2 cellular contexts compared by ENCODE assay signal in the genomic region with DNA sequence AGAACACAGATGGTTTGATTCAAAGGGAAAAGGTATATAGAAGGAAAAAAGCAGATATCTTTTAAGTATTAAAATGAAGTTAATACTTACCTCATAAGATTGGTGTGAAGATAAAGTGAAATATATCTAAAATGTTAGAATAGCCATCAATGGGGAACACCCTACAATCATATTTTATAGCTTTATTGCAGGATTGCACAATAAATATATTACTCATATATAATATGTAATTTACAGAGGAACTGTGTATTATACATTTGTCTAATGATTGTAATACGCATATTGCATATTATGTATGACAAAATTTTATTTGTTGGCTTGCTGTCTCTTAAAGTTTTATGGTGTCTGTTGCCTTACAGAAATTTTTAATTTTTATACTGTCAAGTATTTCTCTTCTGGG.
TF ChIP-seq lines count a peak whose summit lies in the region.

No MANE protein-coding gene starts in this region.

TF ChIP-seq in IMR-90, 13 proteins besides CTCF, POLR2A, EP300 and RAD21:
- TF ChIP-seq CEBPB (IDR thresholded peaks at IDR 0.05; ENCODE audit: low read depth, low read length): peak; percentile 28; the same call in 1 of the 2 replicates
- TF ChIP-seq RCOR1 (IDR thresholded peaks at IDR 0.05; ENCODE audit: insufficient replicate concordance, low read length): no peak
- no peak for TF ChIP-seq MAFK (IDR thresholded peaks at IDR 0.05; ENCODE audit: low read depth, low read length)

TF ChIP-seq in K562, 482 proteins besides CTCF, POLR2A, EP300 and RAD21:
- no peak for TF ChIP-seq ARID1B (IDR thresholded peaks at IDR 0.05)
- TF ChIP-seq MCM7 (IDR thresholded peaks at IDR 0.05): no peak
- TF ChIP-seq, protein P1, sequence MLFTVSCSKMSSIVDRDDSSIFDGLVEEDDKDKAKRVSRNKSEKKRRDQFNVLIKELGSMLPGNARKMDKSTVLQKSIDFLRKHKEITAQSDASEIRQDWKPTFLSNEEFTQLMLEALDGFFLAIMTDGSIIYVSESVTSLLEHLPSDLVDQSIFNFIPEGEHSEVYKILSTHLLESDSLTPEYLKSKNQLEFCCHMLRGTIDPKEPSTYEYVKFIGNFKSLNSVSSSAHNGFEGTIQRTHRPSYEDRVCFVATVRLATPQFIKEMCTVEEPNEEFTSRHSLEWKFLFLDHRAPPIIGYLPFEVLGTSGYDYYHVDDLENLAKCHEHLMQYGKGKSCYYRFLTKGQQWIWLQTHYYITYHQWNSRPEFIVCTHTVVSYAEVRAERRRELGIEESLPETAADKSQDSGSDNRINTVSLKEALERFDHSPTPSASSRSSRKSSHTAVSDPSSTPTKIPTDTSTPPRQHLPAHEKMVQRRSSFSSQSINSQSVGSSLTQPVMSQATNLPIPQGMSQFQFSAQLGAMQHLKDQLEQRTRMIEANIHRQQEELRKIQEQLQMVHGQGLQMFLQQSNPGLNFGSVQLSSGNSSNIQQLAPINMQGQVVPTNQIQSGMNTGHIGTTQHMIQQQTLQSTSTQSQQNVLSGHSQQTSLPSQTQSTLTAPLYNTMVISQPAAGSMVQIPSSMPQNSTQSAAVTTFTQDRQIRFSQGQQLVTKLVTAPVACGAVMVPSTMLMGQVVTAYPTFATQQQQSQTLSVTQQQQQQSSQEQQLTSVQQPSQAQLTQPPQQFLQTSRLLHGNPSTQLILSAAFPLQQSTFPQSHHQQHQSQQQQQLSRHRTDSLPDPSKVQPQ (CRISPR knock-in tag; IDR thresholded peaks at IDR 0.05; ENCODE audit: borderline replicate concordance): no peak
- peak; percentile 68 for TF ChIP-seq CEBPB (tag; IDR thresholded peaks at IDR 0.05)
- no peak for TF ChIP-seq CEBPG (CRISPR knock-in tag; IDR thresholded peaks at IDR 0.05)
- TF ChIP-seq CEBPG (tag; conservative IDR thresholded peaks at IDR 0.05 in 1 of 2, IDR thresholded peaks at IDR 0.05 in 1 of 2): peak; percentile 12 to 82; a peak in 2 of 4 replicates
- 0 out of 2 replicates have a peak, but pooled peaks have one; percentile 13 for TF ChIP-seq POLR2G (IDR thresholded peaks at IDR 0.05; ENCODE audit: low read depth, low read length)
- TF ChIP-seq ATF1 (CRISPR knock-in tag; IDR thresholded peaks at IDR 0.05): no peak
- TF ChIP-seq ATF1 (tag; IDR thresholded peaks at IDR 0.05): no peak
